ENCODE assay signal across 2 cellular contexts in genomic region chr6:32970413-32971244, GRCh38.
TF ChIP-seq lines count a peak whose summit lies in the region.

No MANE protein-coding gene starts in this region.

TF ChIP-seq in HCT116, 20 proteins besides CTCF, POLR2A, EP300 and RAD21:
- TF ChIP-seq CBX3 (IDR thresholded peaks at IDR 0.05; ENCODE audit: low read depth), result no peak
- TF ChIP-seq POLR2AphosphoS5 (IDR thresholded peaks at IDR 0.05; ENCODE audit: low read depth, low read length), result peak; percentile 18
- peak; percentile 88 for TF ChIP-seq YY1 (IDR thresholded peaks at IDR 0.05; ENCODE audit: extremely low read depth, insufficient replicate concordance, low read depth, low read length)
TF ChIP-seq in HCT116: peak in this region for 2.

TF ChIP-seq in endothelial cell of umbilical vein, 7 proteins besides CTCF, POLR2A, EP300 and RAD21:
- peak; percentile 40 for TF ChIP-seq POLR2AphosphoS5 (IDR thresholded peaks at IDR 0.05; ENCODE audit: insufficient read depth, low read depth, low read length)
- no peak for TF ChIP-seq MYC (IDR thresholded peaks at IDR 0.05; ENCODE audit: low read depth, low read length)
